Comparison of ENCODE assay signal across 17 cellular contexts in genomic region chr3:30131171-30131570, GRCh38.
DNase-seq lines count a peak whose midpoint lies in the region; ATAC-seq, FAIRE-seq and TF ChIP-seq lines count a peak whose summit lies in the region.
"Had no signal": no experiment of that assay in that cellular context is flagged by ENCODE, and none has a peak within 500 bp of the region (broad histone marks: within the 10 kb centered on the region; RNA-seq: fewer than 3 reads in every experiment).

No MANE protein-coding gene starts in this region.

- H3K9ac ChIP-seq in PC-3 (ENCODE audit: low read length) = no peak overlapping the region

- ATAC-seq in PC-3 = no peak; the same call in 1 of the 2 replicates
- ATAC-seq in HG02759 (IDR thresholded peaks at IDR 0.05; ENCODE audit: unreplicated experiment) = no peak

- H3K36me3 Mint-ChIP-seq in MCF 10A (ENCODE audit: insufficient read depth, unreplicated experiment) = no peaks in the 10 kb centered on the region

- no peaks in the 10 kb centered on the region for H3K9me3 Mint-ChIP-seq in MCF 10A (ENCODE audit: unreplicated experiment)

- no peaks in the 10 kb centered on the region for H4K20me1 ChIP-seq in PC-3 (ENCODE audit: low read length)

- no peak overlapping the region for H2AFZ ChIP-seq in PC-3 (ENCODE audit: low read length)

- peak; percentile 4 for DNase-seq in DMS153 (lab: John Stamatoyannopoulos, UW)
- DNase-seq in DMS153 treated with DMSO at 0.1 percent for 48 hours (lab: John Stamatoyannopoulos, UW; ENCODE audit: unreplicated experiment) = no peak
- DNase-seq in MCF 10A (ENCODE audit: unreplicated experiment) = peak; percentile 6
- no peak for DNase-seq in breast epithelium (ENCODE audit: low spot score in 2 of 2)
- DNase-seq in PC-3 = peak; percentile 11
- peak; percentile 29 for DNase-seq in small intestine
- no peak for DNase-seq in UCSD-AML1 (lab: John Stamatoyannopoulos, UW; ENCODE audit: unreplicated experiment)
- DNase-seq: 8988T, HFFc6, KBM-7, NCI-H526 treated with DMSO at 0.1 percent for 48 hours, SW 1271 had no signal

- H3K4me3 ChIP-seq in breast epithelium (no peak overlapping the region), PC-3 (ENCODE audit: low read length) (no peak overlapping the region), small intestine (ENCODE audit: low read depth in 1 of 2, low read length in 2 of 2) (no peak overlapping the region)
- H3K4me3 ChIP-seq: SJSA1 had no signal

- no peak overlapping the region for H3K4me2 ChIP-seq in PC-3 (ENCODE audit: low read length)

- H3K36me3 ChIP-seq in breast epithelium (no peaks in the 10 kb centered on the region), PC-3 (ENCODE audit: low read depth, low read length) (no peaks in the 10 kb centered on the region), small intestine (ENCODE audit: control insufficient read depth in 2 of 2, insufficient read depth in 2 of 2, low read length in 2 of 2) (no peaks in the 10 kb centered on the region)
- H3K36me3 ChIP-seq: SJSA1 had no signal

- no peak overlapping the region for H3K27ac Mint-ChIP-seq in MCF 10A (ENCODE audit: low read depth, unreplicated experiment)
- H3K27ac Mint-ChIP-seq: HFFc6 had no signal

- FAIRE-seq in small intestine (lab: Jason Lieb, UNC) = no peak

- WGBS in small intestine, 3 donors = 70 to 81% (median 78%) methylated on average over 4 of the region's 4 CpGs

- TF ChIP-seq CTCF in MCF 10A (IDR thresholded peaks at IDR 0.05; ENCODE audit: unreplicated experiment) (no peak), breast epithelium (IDR thresholded peaks at IDR 0.05) (no peak), PC-3 (conservative IDR thresholded peaks at IDR 0.05; ENCODE audit: low read depth, low read length) (no peak)

- H3K27me3 Mint-ChIP-seq in MCF 10A (ENCODE audit: insufficient read depth, unreplicated experiment) = no peaks in the 10 kb centered on the region

- H3K27ac ChIP-seq in breast epithelium (no peak overlapping the region), PC-3 (ENCODE audit: low read length) (no peak overlapping the region), small intestine (ENCODE audit: low read depth in 1 of 2, low read length in 1 of 2) (no peak overlapping the region)
- H3K27ac ChIP-seq: C4-2B, HL-60, RWPE1, SJSA1 had no signal

- TF ChIP-seq POLR2A in breast epithelium (IDR thresholded peaks at IDR 0.05) = no peak

- H3F3A ChIP-seq in PC-3 (ENCODE audit: low read length, unreplicated experiment) = no peaks in the 10 kb centered on the region

- H3K4me3 Mint-ChIP-seq in MCF 10A (ENCODE audit: unreplicated experiment) = no peak overlapping the region
- H3K4me3 Mint-ChIP-seq: HFFc6 had no signal

- BruUV-seq in MCF 10A (replicated peaks; lab: Mats Ljungman, UMichigan) = no TSS peak
- no TSS peak for BruUV-seq in PC-3 (replicated peaks; lab: Mats Ljungman, UMichigan)

- CTCF ChIA-PET in MCF 10A (lab: Yijun Ruan, JAX) (no interaction called here), PC-3 (lab: Charles Lee) (no interaction called here)

- H3K4me1 Mint-ChIP-seq in MCF 10A (ENCODE audit: insufficient read depth, unreplicated experiment) = no peaks in the 10 kb centered on the region

- no peaks in the 10 kb centered on the region for H3K79me2 ChIP-seq in PC-3 (ENCODE audit: low read length)

- intact Hi-C loops in MCF 10A (cut with micrococcal nuclease) (no loop called here), breast epithelium (cut with DNase I; ENCODE audit: low total_unique reads) (no loop called here), PC-3 (cut with micrococcal nuclease) (no loop called here)

- H3K9me2 ChIP-seq in PC-3 (replicated peaks; ENCODE audit: low read length) = no peaks in the 10 kb centered on the region

- peaks cover 0 to 1% of the 10 kb centered on the region in 2 donors for H3K9me3 ChIP-seq in breast epithelium
- H3K9me3 ChIP-seq in PC-3 (ENCODE audit: low read length) = no peaks in the 10 kb centered on the region
- H3K9me3 ChIP-seq in small intestine (ENCODE audit: control insufficient read depth, low read depth) = no peaks in the 10 kb centered on the region
- H3K9me3 ChIP-seq: SJSA1 had no signal

- H3K27me3 ChIP-seq in breast epithelium (no peaks in the 10 kb centered on the region), PC-3 (ENCODE audit: low read length) (no peaks in the 10 kb centered on the region), small intestine (ENCODE audit: control insufficient read depth in 2 of 2, insufficient read depth in 2 of 2, low read length in 2 of 2) (no peaks in the 10 kb centered on the region)
- H3K27me3 ChIP-seq: SJSA1 had no signal

- POLR2A ChIA-PET in MCF 10A (lab: Yijun Ruan, JAX) (no interaction called here), PC-3 (lab: Charles Lee; ENCODE audit: unreplicated experiment) (no interaction called here)

- H3K4me1 ChIP-seq in breast epithelium (no peaks in the 10 kb centered on the region), PC-3 (ENCODE audit: insufficient read depth, low read length) (no peaks in the 10 kb centered on the region), small intestine (ENCODE audit: control insufficient read depth in 2 of 2, insufficient read depth in 1 of 2, low read depth in 1 of 2, low read length in 1 of 2) (no peaks in the 10 kb centered on the region)
- H3K4me1 ChIP-seq: SJSA1 had no signal

Comparison
In these comparisons a context has a peak if more than half of its experiments do, and no peak if none do; other contexts are left out.
1. DNase-seq: peak in DMS153 (single experiment), MCF 10A (single experiment), PC-3 (single experiment) and small intestine (single experiment); none in DMS153 treated with DMSO at 0.1 percent for 48 hours (single experiment), breast epithelium (0 of 2) and UCSD-AML1 (single experiment).